Comparison of ENCODE assay signal across 8 cellular contexts in genomic region chr17:20944014-20944905, GRCh38.
DNase-seq lines count a peak whose midpoint lies in the region; ATAC-seq, FAIRE-seq and TF ChIP-seq lines count a peak whose summit lies in the region.

No MANE protein-coding gene starts in this region.

- no peak for TF ChIP-seq EP300 in tibial nerve (IDR thresholded peaks at IDR 0.05)

- no peak overlapping the region for H3K4me2 ChIP-seq in osteoblast (ENCODE audit: insufficient read depth, low read length)

- DNase-seq in D721Med (ENCODE audit: insufficient read length, low spot score) (no peak), HuH-7 (ENCODE audit: low spot score) (peak; percentile 17), T-helper 17 cell (no peak), iPS-NIHi7 (ENCODE audit: extremely low spot score) (peak; percentile 67), urothelium cell line (ENCODE audit: low spot score) (peak; percentile 44), tibial nerve (ENCODE audit: low spot score in 2 of 2) (no peak), osteoblast (ENCODE audit: insufficient read length, low spot score, missing footprints) (no peak)

- ATAC-seq in T-helper 17 cell: no peak
- ATAC-seq in GM21717 (IDR thresholded peaks at IDR 0.05; ENCODE audit: unreplicated experiment): no peak

- no peak for TF ChIP-seq POLR2A in tibial nerve (IDR thresholded peaks at IDR 0.05)

- 66 to 68% methylated on average over 13 of the region's 13 CpGs for WGBS in tibial nerve, 2 donors

- peak overlapping the region; percentile 47 for H3K27ac Mint-ChIP-seq in T-helper 17 cell

- FAIRE-seq in D721Med (lab: Jason Lieb, UNC) (no peak), urothelium cell line (lab: Jason Lieb, UNC) (peak; percentile 52)

- H3K4me3 ChIP-seq in tibial nerve: no peak overlapping the region
- H3K4me3 ChIP-seq in osteoblast (ENCODE audit: insufficient read depth, low read length): no peak overlapping the region

- H3K79me2 ChIP-seq in osteoblast (ENCODE audit: insufficient read depth, low read length): no peaks in the 10 kb centered on the region

- H4K20me1 ChIP-seq in osteoblast (ENCODE audit: insufficient read depth, low read length): no peaks in the 10 kb centered on the region

- H3K27ac ChIP-seq in tibial nerve (no peak overlapping the region), osteoblast (ENCODE audit: low read depth, low read length) (no peak overlapping the region)

- TF ChIP-seq CTCF in D721Med (IDR thresholded peaks at IDR 0.05; ENCODE audit: insufficient read depth, missing control alignments): peak; percentile 11
- no peak for TF ChIP-seq CTCF in tibial nerve (IDR thresholded peaks at IDR 0.05)
- TF ChIP-seq CTCF in osteoblast (IDR thresholded peaks at IDR 0.05; ENCODE audit: extremely low read depth, low read depth, low read length): no peak

- H3K27me3 ChIP-seq in tibial nerve (no peaks in the 10 kb centered on the region), osteoblast (ENCODE audit: insufficient read depth, low read length) (peaks cover 23% of the 10 kb centered on the region)

- H2AFZ ChIP-seq in osteoblast (ENCODE audit: low read length): no peak overlapping the region

- H3K9me3 ChIP-seq in T-helper 17 cell (ENCODE audit: control insufficient read depth, low read length, poor library complexity, severe bottlenecking): no peaks in the 10 kb centered on the region
- H3K9me3 ChIP-seq in tibial nerve: no peaks in the 10 kb centered on the region
- H3K9me3 ChIP-seq in osteoblast (ENCODE audit: low read depth, low read length): no peaks in the 10 kb centered on the region

- H3K27me3 Mint-ChIP-seq in T-helper 17 cell: peaks cover 37% of the 10 kb centered on the region

- H3K4me1 ChIP-seq in tibial nerve (no peaks in the 10 kb centered on the region), osteoblast (ENCODE audit: insufficient read depth, low read length) (no peaks in the 10 kb centered on the region)

- peaks cover 2% of the 10 kb centered on the region for H3K4me1 Mint-ChIP-seq in T-helper 17 cell

- H3K36me3 Mint-ChIP-seq in T-helper 17 cell (ENCODE audit: low read depth): peaks cover 3% of the 10 kb centered on the region

- H3K36me3 ChIP-seq in tibial nerve: no peaks in the 10 kb centered on the region
- H3K36me3 ChIP-seq in osteoblast (ENCODE audit: insufficient read depth, low read length): no peaks in the 10 kb centered on the region

- no peak overlapping the region for H3K4me3 Mint-ChIP-seq in T-helper 17 cell

Comparison
In these comparisons a context has a peak if more than half of its experiments do, and no peak if none do; other contexts are left out.
1. DNase-seq: peak in HuH-7 (single experiment), iPS-NIHi7 (single experiment) and urothelium cell line (single experiment); none in D721Med (single experiment), T-helper 17 cell (0 of 3), tibial nerve (0 of 2) and osteoblast (single experiment).